In genomic region chr1:97919568-97920261, GRCh38 we compare ENCODE assay signal across 8 cellular contexts. TPM values are rescaled to one million over a fixed set of nuclear protein-coding genes. Genes with fewer than 3 reads are reported as not detected.
DNase-seq lines count a peak whose midpoint lies in the region; ATAC-seq and TF ChIP-seq lines count a peak whose summit lies in the region.

No MANE protein-coding gene starts in this region.

- H3K27me3 Mint-ChIP-seq in activated naive CD8-positive, alpha-beta T cell treated with anti-CD3 and anti-CD28 coated beads, Interleukin-2, amount 10 ng/mL, durations not matched to agents 7 days and 5 days, result no peaks in the 10 kb centered on the region

- peak overlapping the region; percentile 93 for H3K4me3 Mint-ChIP-seq in activated naive CD8-positive, alpha-beta T cell treated with anti-CD3 and anti-CD28 coated beads, Interleukin-2, amount 10 ng/mL, durations not matched to agents 7 days and 5 days

- TF ChIP-seq CTCF in HEK293 (tag by site-specific recombination; IDR thresholded peaks at IDR 0.05), result no peak
- TF ChIP-seq CTCF in left lung (IDR thresholded peaks at IDR 0.05), result no peak
- no peak for TF ChIP-seq CTCF in transverse colon (IDR thresholded peaks at IDR 0.05)

- intact Hi-C loops in left lung (cut with DNase I) (no loop called here), transverse colon (cut with DNase I; ENCODE audit: low total_unique reads) (no loop called here)

- no peaks in the 10 kb centered on the region for H3K9me3 ChIP-seq in HEK293 (ENCODE audit: control insufficient read depth, insufficient read depth, low read depth, low read length)
- H3K9me3 ChIP-seq in left lung, result no peaks in the 10 kb centered on the region
- no peaks in the 10 kb centered on the region for H3K9me3 ChIP-seq in transverse colon
- H3K9me3 ChIP-seq in HAP-1, result no peaks in the 10 kb centered on the region

- H3K4me3 ChIP-seq in HEK293 (ENCODE audit: low read depth, low read length), result peak overlapping the region; percentile 87
- H3K4me3 ChIP-seq in left lung, result peak overlapping the region; percentile 82 to 96
- H3K4me3 ChIP-seq in transverse colon, result peak overlapping the region; percentile 59 to 83 (median 74)
- no peak overlapping the region for H3K4me3 ChIP-seq in HAP-1

- WGBS in transverse colon (ENCODE audit: low coverage in 1 of 2), 2 donors, result 6 to 10% methylated on average over 7 of the region's 7 CpGs

- peak; percentile 48 for DNase-seq in ACHN
- no peak for DNase-seq in activated naive CD8-positive, alpha-beta T cell treated with anti-CD3 and anti-CD28 coated beads, Interleukin-2, amount 10 ng/mL, durations not matched to agents 7 days and 5 days
- no peak for DNase-seq in left lung
- no peak for DNase-seq in transverse colon
- no peak for DNase-seq in stimulated activated CD4-positive, alpha-beta T cell treated with anti-CD3 and anti-CD28 coated beads, Interleukin-1b, Interleukin-23, amount 100 ng/mL, for 48 hours
- DNase-seq in HAP-1 (ENCODE audit: low spot score in 2 of 2), result no peak
- no peak for DNase-seq in anterior cingulate cortex (lab: John Stamatoyannopoulos, UW)

- no peaks in the 10 kb centered on the region for H3K9me3 Mint-ChIP-seq in activated naive CD8-positive, alpha-beta T cell treated with anti-CD3 and anti-CD28 coated beads, Interleukin-2, amount 10 ng/mL, durations not matched to agents 7 days and 5 days

- TF ChIP-seq POLR2A in transverse colon (IDR thresholded peaks at IDR 0.05), result no peak

- peaks cover 34% of the 10 kb centered on the region for H3K4me1 Mint-ChIP-seq in activated naive CD8-positive, alpha-beta T cell treated with anti-CD3 and anti-CD28 coated beads, Interleukin-2, amount 10 ng/mL, durations not matched to agents 7 days and 5 days

- H3K27me3 ChIP-seq in left lung (no peaks in the 10 kb centered on the region), transverse colon (no peaks in the 10 kb centered on the region), HAP-1 (ENCODE audit: low read depth) (peaks cover 49% of the 10 kb centered on the region)

- H3K27ac Mint-ChIP-seq in activated naive CD8-positive, alpha-beta T cell treated with anti-CD3 and anti-CD28 coated beads, Interleukin-2, amount 10 ng/mL, durations not matched to agents 7 days and 5 days, result peak overlapping the region; percentile 97

- H3K36me3 Mint-ChIP-seq in activated naive CD8-positive, alpha-beta T cell treated with anti-CD3 and anti-CD28 coated beads, Interleukin-2, amount 10 ng/mL, durations not matched to agents 7 days and 5 days, result peaks cover 12% of the 10 kb centered on the region

- no peaks in the 10 kb centered on the region for H3K36me3 ChIP-seq in HEK293 (ENCODE audit: control insufficient read depth in 2 of 2, insufficient read depth in 1 of 2, low read length in 2 of 2)
- no peaks in the 10 kb centered on the region for H3K36me3 ChIP-seq in left lung
- H3K36me3 ChIP-seq in transverse colon, result no peaks in the 10 kb centered on the region
- no peaks in the 10 kb centered on the region for H3K36me3 ChIP-seq in HAP-1 (replicated peaks)

- H3K27ac ChIP-seq in HEK293 (ENCODE audit: extremely low read depth, low read depth, low read length) (no peak overlapping the region), left lung (peak overlapping the region; percentile 97 to 98), transverse colon (peak overlapping the region; percentile 90 to 93 (median 91))

- no peak for ATAC-seq in activated naive CD8-positive, alpha-beta T cell treated with anti-CD3 and anti-CD28 coated beads, Interleukin-2, amount 10 ng/mL, durations not matched to agents 7 days and 5 days (ENCODE audit: low read depth)
- ATAC-seq in left lung, result peak; percentile 28

- POLR2A ChIA-PET in HEK293 (lab: Yijun Ruan, JAX), result interaction anchor here (1.2 kb wide), 1 partner anchor 316 kb away, joined by 3 read pairs; no protein-coding TSS in a partner anchor
- POLR2A ChIA-PET in activated naive CD8-positive, alpha-beta T cell treated with anti-CD3 and anti-CD28 coated beads, Interleukin-2, amount 10 ng/mL, durations not matched to agents 7 days and 5 days (lab: Charles Lee), result interaction anchor here (1.5 to 2.6 kb wide), 5 partner anchors 20 to 129 kb away, joined by 4 to 22 read pairs (median 7); no protein-coding TSS in a partner anchor

- H3K4me1 ChIP-seq in HEK293 (ENCODE audit: control insufficient read depth, insufficient read depth, low read length) (no peaks in the 10 kb centered on the region), left lung (peaks cover 0 to 50% of the 10 kb centered on the region in 2 donors), transverse colon (peaks cover 2 to 32% (median 5%) of the 10 kb centered on the region in 4 donors), HAP-1 (peaks cover 8% of the 10 kb centered on the region)

- TF ChIP-seq EP300 in transverse colon (IDR thresholded peaks at IDR 0.05; ENCODE audit: low read depth), result no peak

- CTCF ChIA-PET in HEK293 (lab: Yijun Ruan, JAX), result interaction anchor here (0.6 to 0.7 kb wide), 4 partner anchors 29 to 212 kb away, joined by 3 to 7 read pairs (median 3); no protein-coding TSS in a partner anchor

- in situ Hi-C loops in ACHN (cut with HindIII; ENCODE audit: low pct_ligation_motif_present, low pct_unique_long_range_greater_than_20kb, low sequenced_read_pairs), result no loop called here
- in situ Hi-C loops in transverse colon (cut with MboI; ENCODE audit: low pct_ligation_motif_present in 1 of 4, low pct_unique_long_range_greater_than_20kb in 1 of 4, low sequenced_read_pairs in 3 of 4), result no loop called here
- in situ Hi-C loops in HAP-1 (cut with MboI; ENCODE audit: low sequenced_read_pairs), result no loop called here

TF ChIP-seq in HEK293, 187 proteins besides CTCF, POLR2A, EP300 and RAD21:
- no peak for TF ChIP-seq ZBTB1 (tag by site-specific recombination; IDR thresholded peaks at IDR 0.05)
- TF ChIP-seq ZNF362 (tag by site-specific recombination; IDR thresholded peaks at IDR 0.05), result no peak
- no peak for TF ChIP-seq ZNF571 (tag by site-specific recombination; IDR thresholded peaks at IDR 0.05)
- no peak for TF ChIP-seq ZNF600 (tag by site-specific recombination; IDR thresholded peaks at IDR 0.05)
- TF ChIP-seq ZNF202 (tag by site-specific recombination; IDR thresholded peaks at IDR 0.05; ENCODE audit: borderline replicate concordance), result no peak
- no peak for TF ChIP-seq ZBTB48 (tag by site-specific recombination; IDR thresholded peaks at IDR 0.05)
- no peak for TF ChIP-seq ZNF10 (tag by site-specific recombination; IDR thresholded peaks at IDR 0.05)
- no peak for TF ChIP-seq ZNF169 (tag by site-specific recombination; IDR thresholded peaks at IDR 0.05)
- TF ChIP-seq ZNF501 (tag by site-specific recombination; IDR thresholded peaks at IDR 0.05), result no peak
- TF ChIP-seq ZNF621 (tag by site-specific recombination; IDR thresholded peaks at IDR 0.05), result no peak
- no peak for TF ChIP-seq ZNF416 (tag by site-specific recombination; IDR thresholded peaks at IDR 0.05)
- no peak for TF ChIP-seq ZNF664 (tag by site-specific recombination; IDR thresholded peaks at IDR 0.05)
- no peak for TF ChIP-seq ZNF48 (tag by site-specific recombination; IDR thresholded peaks at IDR 0.05)
- no peak for TF ChIP-seq FEZF1 (tag by site-specific recombination; IDR thresholded peaks at IDR 0.05)
- TF ChIP-seq ZNF24 (tag by site-specific recombination; IDR thresholded peaks at IDR 0.05), result no peak

RNA-seq across cellular contexts. Expression of gene DPYD, which starts 1.1 kb away (rescaled TPM):
- total RNA-seq in activated naive CD8-positive, alpha-beta T cell treated with anti-CD3 and anti-CD28 coated beads, Interleukin-2, amount 10 ng/mL, durations not matched to agents 7 days and 5 days, result 10 to 100 TPM; 42.0 to 42.3 TPM
- total RNA-seq in left lung (100 to 1,000 TPM in 1 of 2 donors, 10 to 100 TPM in 1; 63.3 to 106 TPM), transverse colon (10 to 100 TPM; 11.2 to 34.8 (median 26.0) TPM)
